In genomic region chr10:70269741-70270140, GRCh38 we compare ENCODE assay signal across 19 cellular contexts. TPM values are rescaled to one million over a fixed set of nuclear protein-coding genes. Genes with fewer than 3 reads are reported as not detected.
A peak's percentile ranks its signal among the peaks of the same experiment; 100 is the strongest.
DNase-seq lines count a peak whose midpoint lies in the region; ATAC-seq, FAIRE-seq and TF ChIP-seq lines count a peak whose summit lies in the region.
"Had no signal": no experiment of that assay in that cellular context is flagged by ENCODE, and none has a peak within 500 bp of the region (broad histone marks: within the 10 kb centered on the region; RNA-seq: fewer than 3 reads in every experiment).

No MANE protein-coding gene starts in this region.

- H3K4me3 ChIP-seq in HEK293 (ENCODE audit: low read depth, low read length) (no peak overlapping the region), KMS-11 (IDR thresholded peaks at IDR 0.05; ENCODE audit: insufficient read depth, low read depth, low read length) (no peak overlapping the region), K562 (no peak overlapping the region)
- H3K4me3 ChIP-seq: BLaER1, GM23248 had no signal

- BruUV-seq in K562 (replicated peaks; lab: Mats Ljungman, UMichigan): no TSS peak

- intact Hi-C loops in K562 (cut with micrococcal nuclease): loop anchor here (5.0 kb wide), 1 partner anchor 78 kb away; no protein-coding TSS in a partner anchor

- ATAC-seq in K562: no peak
- ATAC-seq: CD8-positive, alpha-beta T cell had no signal

- H3K9ac ChIP-seq in KMS-11 (no peak overlapping the region), K562 (ENCODE audit: insufficient read depth in 1 of 2, low read depth in 2 of 2, low read length in 2 of 2) (no peak overlapping the region)
- H3K9ac ChIP-seq: BLaER1, GM23248 had no signal

- no peaks in the 10 kb centered on the region for H3K9me1 ChIP-seq in K562 (ENCODE audit: control insufficient read depth, insufficient read depth, low read length)

- FAIRE-seq in K562 (lab: Jason Lieb, UNC): no peak
- FAIRE-seq: G401.6, GM12892, H1 had no signal

- 0% methylated on average over 3 of the region's 3 CpGs for WGBS in K562 (ENCODE audit: insufficient coverage, low coverage, missing lambda C conversion rate)

- no peaks in the 10 kb centered on the region for H4K20me1 ChIP-seq in KMS-11 (ENCODE audit: insufficient read depth)
- peaks cover 11% of the 10 kb centered on the region; the same call in 1 of the 2 replicates for H4K20me1 ChIP-seq in K562 (replicated peaks; ENCODE audit: control insufficient read depth, insufficient read depth, low read length)
- H4K20me1 ChIP-seq: BLaER1 had no signal

- H3K4me2 ChIP-seq in KMS-11 (peak overlapping the region; percentile 52; the same call in 1 of the 2 replicates), K562 (ENCODE audit: insufficient read depth, low read length) (no peak overlapping the region)
- H3K4me2 ChIP-seq: BLaER1 had no signal

- CTCF ChIA-PET in HEK293 (lab: Yijun Ruan, JAX): interaction anchor here (0.6 to 1.9 kb wide), 5 partner anchors 12 to 94 kb away, joined by 3 to 5 read pairs (median 4); no protein-coding TSS in a partner anchor
- CTCF ChIA-PET in K562 (lab: Yijun Ruan, JAX; ENCODE audit: low intra/inter-chr PET ratio): interaction anchor here (0.6 kb wide), 1 partner anchor 150 kb away, joined by 3 read pairs; no protein-coding TSS in a partner anchor

- no peak overlapping the region for H2AFZ ChIP-seq in KMS-11 (ENCODE audit: low read depth)
- H2AFZ ChIP-seq in K562 (ENCODE audit: low read depth, low read length): no peak overlapping the region
- H2AFZ ChIP-seq: GM23248 had no signal

- POLR2A ChIA-PET in HEK293 (lab: Yijun Ruan, JAX) (interaction anchor here (0.6 to 1.5 kb wide), 2 partner anchors 36 to 120 kb away, joined by 3 to 5 read pairs; no protein-coding TSS in a partner anchor), K562 (lab: Yijun Ruan, JAX) (interaction anchor here (0.6 to 1.6 kb wide), 4 partner anchors 19 to 62 kb away, joined by 3 to 4 read pairs (median 4); no protein-coding TSS in a partner anchor)

- no peak for TF ChIP-seq CTCF in HEK293 (tag by site-specific recombination; IDR thresholded peaks at IDR 0.05)
- TF ChIP-seq CTCF in KMS-11 (conservative IDR thresholded peaks at IDR 0.05; ENCODE audit: low read depth, low read length): no peak
- no peak for TF ChIP-seq CTCF in K562 (IDR thresholded peaks at IDR 0.05 in 2 of 3, conservative IDR thresholded peaks at IDR 0.05 in 1 of 3; ENCODE audit: insufficient read depth in 2 of 3, low read depth in 1 of 3, low read length in 3 of 3)

- H3K4me1 ChIP-seq in HEK293 (ENCODE audit: control insufficient read depth, insufficient read depth, low read length) (no peaks in the 10 kb centered on the region), KMS-11 (ENCODE audit: low read depth, poor library complexity, severe bottlenecking) (peaks cover 36% of the 10 kb centered on the region), K562 (replicated peaks in 1 of 2; ENCODE audit: control insufficient read depth in 2 of 2, insufficient read depth in 2 of 2, low read length in 2 of 2) (peaks cover 0 to 5% of the 10 kb centered on the region in 2 experiments; a peak in 2 of 5 replicates)
- H3K4me1 ChIP-seq: Caco-2 had no signal

- no peaks in the 10 kb centered on the region for H3K27me3 ChIP-seq in KMS-11 (ENCODE audit: insufficient read depth, low read depth)
- peaks cover 18 to 60% of the 10 kb centered on the region in 2 experiments for H3K27me3 ChIP-seq in K562 (ENCODE audit: control insufficient read depth in 2 of 2, insufficient read depth in 2 of 2, low read length in 2 of 2)
- H3K27me3 ChIP-seq: BLaER1 had no signal

- no peak for TF ChIP-seq POLR2A in K562 (conservative IDR thresholded peaks at IDR 0.05)

- H3K36me3 ChIP-seq in HEK293 (ENCODE audit: control insufficient read depth in 2 of 2, insufficient read depth in 1 of 2, low read length in 2 of 2) (no peaks in the 10 kb centered on the region), KMS-11 (ENCODE audit: insufficient read depth) (no peaks in the 10 kb centered on the region), K562 (ENCODE audit: control insufficient read depth, insufficient read depth, low read length) (no peaks in the 10 kb centered on the region)
- H3K36me3 ChIP-seq: BLaER1 had no signal

- TF ChIP-seq RAD21 in K562 (CRISPR knock-in tag; conservative IDR thresholded peaks at IDR 0.05 in 1 of 2, IDR thresholded peaks at IDR 0.05 in 1 of 2): no peak

- H3K27ac ChIP-seq in HEK293 (ENCODE audit: extremely low read depth, low read depth, low read length) (no peak overlapping the region), KMS-11 (no peak overlapping the region), K562 (ENCODE audit: extremely low read depth, low read depth, low read length) (no peak overlapping the region)
- H3K27ac ChIP-seq: BLaER1, C4-2B, GM23248 had no signal

- no peaks in the 10 kb centered on the region for H3K9me3 ChIP-seq in HEK293 (ENCODE audit: control insufficient read depth, insufficient read depth, low read depth, low read length)
- no peaks in the 10 kb centered on the region for H3K9me3 ChIP-seq in K562 (replicated peaks; ENCODE audit: control insufficient read depth, insufficient read depth, low read depth, low read length)
- H3K9me3 ChIP-seq: BLaER1, Caco-2 had no signal

- DNase-seq in K562 (ENCODE audit: extremely low read depth in 1 of 4, low spot score in 3 of 4): no peak
- DNase-seq in stimulated activated CD4-positive, alpha-beta T cell treated with anti-CD3 and anti-CD28 coated beads, Interleukin-2, amount 100 ng/mL, for 24 hours: no peak
- DNase-seq in effector CD8-positive, alpha-beta T cell (lab: John Stamatoyannopoulos, UW): no peak
- no peak for DNase-seq in stimulated activated naive CD4-positive, alpha-beta T cell treated with Interleukin-2 at 50 U/mL for 16 hours (lab: John Stamatoyannopoulos, UW)
- DNase-seq: Caco-2; CD4-positive, CD25-positive, alpha-beta regulatory T cell; CD8-positive, alpha-beta T cell; DMS153; DND-41; GM23248; H7; HCEC 1CT had no signal

- in situ Hi-C loops in K562 (cut with MboI): no loop called here

- no peaks in the 10 kb centered on the region for H3K79me2 ChIP-seq in KMS-11 (ENCODE audit: insufficient read depth, low read depth)
- H3K79me2 ChIP-seq in K562 (ENCODE audit: control insufficient read depth, insufficient read depth, low read length): no peaks in the 10 kb centered on the region

- no peak for TF ChIP-seq EP300 in K562 (IDR thresholded peaks at IDR 0.05; ENCODE audit: low read length)

TF ChIP-seq in HEK293, 187 proteins besides CTCF, POLR2A, EP300 and RAD21 (continues in another document):
- TF ChIP-seq ZNF16 (tag by site-specific recombination; IDR thresholded peaks at IDR 0.05; ENCODE audit: low read depth) (no peak), ZNF623 (tag by site-specific recombination; IDR thresholded peaks at IDR 0.05) (peak; percentile 95), ZFP69B (tag by site-specific recombination; IDR thresholded peaks at IDR 0.05) (no peak), ZNF843 (tag by site-specific recombination; IDR thresholded peaks at IDR 0.05) (no peak), ZNF510 (tag by site-specific recombination; IDR thresholded peaks at IDR 0.05; ENCODE audit: insufficient replicate concordance) (no peak), GLIS2 (tag by site-specific recombination; IDR thresholded peaks at IDR 0.05) (no peak)

TF ChIP-seq in K562, 482 proteins besides CTCF, POLR2A, EP300 and RAD21:
- TF ChIP-seq SMARCC2 (IDR thresholded peaks at IDR 0.05; ENCODE audit: low read depth) (no peak), POLR2G (IDR thresholded peaks at IDR 0.05; ENCODE audit: low read depth, low read length) (no peak), RBM14 (IDR thresholded peaks at IDR 0.05; ENCODE audit: borderline replicate concordance, insufficient read depth, low read depth, low read length) (no peak), HDAC2 (IDR thresholded peaks at IDR 0.05) (no peak), RBM25 (IDR thresholded peaks at IDR 0.05; ENCODE audit: low read depth, low read length, severe bottlenecking) (peak; percentile 16)

RNA-seq across cellular contexts. Expression of gene NPFFR1, which starts 14.1 kb away (rescaled TPM):
- total RNA-seq in K562 (2011; cell fraction: chromatin; rRNA removed; ENCODE audit: low replicate concordance): not detected in 2 replicates
- not detected in 2 replicates for total RNA-seq in K562 (2011; cell fraction: nucleolus; rRNA removed)
- total RNA-seq in K562 (2011; cell fraction: nucleoplasm; rRNA removed): not detected in 2 replicates
- not detected in 2 replicates for total RNA-seq in K562 (2014; rRNA removed)
- total RNA-seq in K562 (2014; rRNA removed; fragmentation: Illumina TruSeq; extraction: Trizol): under 0.01 TPM in 1 of 2 replicates, not detected in the other
- total RNA-seq in K562 (2015; rRNA removed; fragmentation: Illumina TruSeq; extraction: Trizol): not detected in 2 replicates
- total RNA-seq in K562 (2021): not detected in 2 replicates
- not detected in 2 replicates for polyA plus RNA-seq in K562 (2011; rRNA removed)
- polyA plus RNA-seq in K562 (2011; cell fraction: cytosol; rRNA removed): under 0.01 TPM in 1 of 2 replicates, not detected in the other
- not detected in 2 replicates for polyA plus RNA-seq in K562 (2011; cell fraction: nucleus; rRNA removed)
- not detected in 2 replicates for polyA plus RNA-seq in K562 (2012)
- not detected in 2 replicates for polyA plus RNA-seq in K562 (2014; fragmentation: Illumina TruSeq; extraction: Trizol)
- not detected for polyA plus RNA-seq in K562 (2014; fragmentation: Nextera tagmentation; extraction: Ambion mirVana)
- not detected in 2 replicates for polyA plus RNA-seq in K562 (2014; rRNA removed)
- polyA minus RNA-seq in K562 (2011; rRNA and poly(A)+ RNA removed): not detected in 2 replicates
- not detected in 2 replicates for polyA minus RNA-seq in K562 (2011; cell fraction: cytosol; rRNA and poly(A)+ RNA removed)
- not detected in 2 replicates for polyA minus RNA-seq in K562 (2011; cell fraction: nucleus; rRNA and poly(A)+ RNA removed)
- total RNA-seq: Caco-2; CD4-positive, CD25-positive, alpha-beta regulatory T cell; CD8-positive, alpha-beta T cell; GM23248; H7 had no signal
- polyA plus RNA-seq: CD4-positive, CD25-positive, alpha-beta regulatory T cell; GM23248 had no signal

RNA-seq across cellular contexts. Expression of gene PPA1, which starts 36.5 kb away (rescaled TPM):
- total RNA-seq in K562 (2011; cell fraction: chromatin; rRNA removed; ENCODE audit: low replicate concordance): 63.9 and 181 TPM in 2 replicates
- 50.4 and 54.7 TPM in 2 replicates for total RNA-seq in K562 (2011; cell fraction: nucleolus; rRNA removed)
- 123 and 276 TPM in 2 replicates for total RNA-seq in K562 (2011; cell fraction: nucleoplasm; rRNA removed)
- total RNA-seq in K562 (2014; rRNA removed): 378 and 453 TPM in 2 replicates
- 635 and 699 TPM in 2 replicates for total RNA-seq in K562 (2014; rRNA removed; fragmentation: Illumina TruSeq; extraction: Trizol)
- total RNA-seq in K562 (2015; rRNA removed; fragmentation: Illumina TruSeq; extraction: Trizol): 463 and 482 TPM in 2 replicates
- 418 and 448 TPM in 2 replicates for total RNA-seq in K562 (2021)
- polyA plus RNA-seq in K562 (2011; rRNA removed): 408 and 606 TPM in 2 replicates
- 122 and 218 TPM in 2 replicates for polyA plus RNA-seq in K562 (2011; cell fraction: cytosol; rRNA removed)
- polyA plus RNA-seq in K562 (2011; cell fraction: nucleus; rRNA removed): 92.6 and 127 TPM in 2 replicates
- 299 and 379 TPM in 2 replicates for polyA plus RNA-seq in K562 (2012)
- 454 and 471 TPM in 2 replicates for polyA plus RNA-seq in K562 (2014; fragmentation: Illumina TruSeq; extraction: Trizol)
- polyA plus RNA-seq in K562 (2014; fragmentation: Nextera tagmentation; extraction: Ambion mirVana): 100 to 1,000 TPM; 301 to 366 TPM
- polyA plus RNA-seq in K562 (2014; rRNA removed): 591 and 627 TPM in 2 replicates
- 573 and 613 TPM in 2 replicates for polyA minus RNA-seq in K562 (2011; rRNA and poly(A)+ RNA removed)
- 121 and 162 TPM in 2 replicates for polyA minus RNA-seq in K562 (2011; cell fraction: cytosol; rRNA and poly(A)+ RNA removed)
- polyA minus RNA-seq in K562 (2011; cell fraction: nucleus; rRNA and poly(A)+ RNA removed): 49.1 and 87.5 TPM in 2 replicates
